11 cellular contexts compared by ENCODE assay signal in the genomic region with DNA sequence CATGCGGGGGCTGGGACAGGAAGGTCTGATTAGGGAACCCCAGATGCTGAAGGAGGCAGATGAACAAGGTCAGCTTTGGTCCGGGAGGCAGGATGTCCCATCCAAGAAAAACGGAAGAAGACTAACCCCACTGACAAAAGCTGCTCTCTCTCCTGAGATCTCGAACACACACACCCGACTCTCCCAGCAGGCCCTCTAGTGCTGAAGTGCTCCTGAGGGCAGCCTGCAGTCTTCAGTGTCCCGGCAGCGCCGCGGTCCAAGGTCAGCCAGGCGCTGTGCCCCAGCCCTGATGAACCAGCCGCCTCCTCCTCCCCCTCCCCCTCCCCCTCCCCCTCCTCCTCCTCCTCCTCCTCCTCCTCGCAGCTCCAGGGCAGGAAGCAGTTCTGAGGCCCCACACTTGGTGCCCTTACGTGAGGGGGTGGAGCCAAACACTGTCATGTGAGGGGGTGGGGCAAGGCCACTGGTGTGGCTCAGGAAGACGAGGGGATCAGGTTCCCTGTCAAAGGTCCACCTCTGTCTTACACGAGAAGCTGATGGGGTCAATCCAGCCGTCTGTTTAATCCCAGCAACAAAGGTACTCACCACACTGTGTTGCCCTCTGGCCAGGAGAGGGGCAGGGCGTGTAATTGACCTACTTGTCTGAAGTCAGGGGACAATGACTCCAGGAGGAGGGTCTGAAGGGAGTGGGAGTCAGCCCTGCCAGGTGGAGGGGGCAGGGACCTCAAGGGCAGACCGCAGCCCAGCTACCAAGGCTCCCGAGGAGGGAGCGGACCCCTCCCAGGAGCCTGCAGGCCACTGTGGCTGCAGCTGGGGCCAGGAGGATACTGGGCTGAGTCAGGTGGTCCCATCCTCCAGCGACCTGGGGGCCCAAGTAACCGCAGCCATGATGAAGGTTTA. TPM values are rescaled to one million over a fixed set of nuclear protein-coding genes. Genes with fewer than 3 reads are reported as not detected.
A peak's percentile ranks its signal among the peaks of the same experiment; 100 is the strongest.
DNase-seq lines count a peak whose midpoint lies in the region; ATAC-seq and TF ChIP-seq lines count a peak whose summit lies in the region.
"Had no signal": no experiment of that assay in that cellular context is flagged by ENCODE, and none has a peak within 500 bp of the region (broad histone marks: within the 10 kb centered on the region; RNA-seq: fewer than 3 reads in every experiment).

No MANE protein-coding gene starts in this region.

- intact Hi-C loops in activated T-helper 1 cell treated with anti-CD3 and anti-CD28 coated beads, Interleukin-12 subunit alpha, Interleukin-12 subunit beta, Interleukin-2, Interleukin-4 antibody, amounts not matched to agents 30 ng/mL and 10 ng/mL and 1 ng/mL, durations not matched to agents 14 hours and 24 hours and 36 hours (cut with micrococcal nuclease): no loop called here

- H3K9me3 Mint-ChIP-seq in activated T-helper 1 cell treated with anti-CD3 and anti-CD28 coated beads, Interleukin-12 subunit alpha, Interleukin-12 subunit beta, Interleukin-2, Interleukin-4 antibody, amounts not matched to agents 30 ng/mL and 10 ng/mL and 1 ng/mL, durations not matched to agents 14 hours and 24 hours and 36 hours: peaks cover 25% of the 10 kb centered on the region
- peaks cover 44% of the 10 kb centered on the region for H3K9me3 Mint-ChIP-seq in nephron progenitor cell

- peaks cover 7% of the 10 kb centered on the region for H3K27me3 Mint-ChIP-seq in activated T-helper 1 cell treated with anti-CD3 and anti-CD28 coated beads, Interleukin-12 subunit alpha, Interleukin-12 subunit beta, Interleukin-2, Interleukin-4 antibody, amounts not matched to agents 30 ng/mL and 10 ng/mL and 1 ng/mL, durations not matched to agents 14 hours and 24 hours and 36 hours (ENCODE audit: insufficient read depth)
- H3K27me3 Mint-ChIP-seq in nephron progenitor cell (ENCODE audit: low read depth, poor library complexity): peaks cover 25% of the 10 kb centered on the region

- no peak overlapping the region for H3K27ac Mint-ChIP-seq in activated T-helper 1 cell treated with anti-CD3 and anti-CD28 coated beads, Interleukin-12 subunit alpha, Interleukin-12 subunit beta, Interleukin-2, Interleukin-4 antibody, amounts not matched to agents 30 ng/mL and 10 ng/mL and 1 ng/mL, durations not matched to agents 14 hours and 24 hours and 36 hours
- H3K27ac Mint-ChIP-seq in nephron progenitor cell: peak overlapping the region; percentile 82

- H3K36me3 Mint-ChIP-seq in activated T-helper 1 cell treated with anti-CD3 and anti-CD28 coated beads, Interleukin-12 subunit alpha, Interleukin-12 subunit beta, Interleukin-2, Interleukin-4 antibody, amounts not matched to agents 30 ng/mL and 10 ng/mL and 1 ng/mL, durations not matched to agents 14 hours and 24 hours and 36 hours (ENCODE audit: low read depth): peaks cover 4% of the 10 kb centered on the region
- H3K36me3 Mint-ChIP-seq in nephron progenitor cell (ENCODE audit: low read depth): peaks cover 16% of the 10 kb centered on the region

- no peak overlapping the region for H3K4me3 Mint-ChIP-seq in activated T-helper 1 cell treated with anti-CD3 and anti-CD28 coated beads, Interleukin-12 subunit alpha, Interleukin-12 subunit beta, Interleukin-2, Interleukin-4 antibody, amounts not matched to agents 30 ng/mL and 10 ng/mL and 1 ng/mL, durations not matched to agents 14 hours and 24 hours and 36 hours
- peak overlapping the region; percentile 59 for H3K4me3 Mint-ChIP-seq in nephron progenitor cell

- no peak for ATAC-seq in omental fat pad (ENCODE audit: low FRiP score)

- TF ChIP-seq RAD21 in Ishikawa (IDR thresholded peaks at IDR 0.05; ENCODE audit: low read depth): no peak

- DNase-seq in ELR (ENCODE audit: low read depth): peak; percentile 12
- DNase-seq in activated T-helper 1 cell treated with anti-CD3 and anti-CD28 coated beads, Interleukin-12 subunit alpha, Interleukin-12 subunit beta, Interleukin-2, Interleukin-4 antibody, amounts not matched to agents 30 ng/mL and 10 ng/mL and 1 ng/mL, durations not matched to agents 14 hours and 24 hours and 36 hours (ENCODE audit: low spot score): peak; percentile 16
- peak; percentile 77 for DNase-seq in nephron progenitor cell
- no peak for DNase-seq in amniotic stem cell (lab: John Stamatoyannopoulos, UW)
- DNase-seq in omental fat pad (ENCODE audit: low spot score): no peak
- no peak for DNase-seq in activated gamma-delta T cell treated with Interleukin-2 at 50 U/mL for 16 hours
- no peak for DNase-seq in DMS79 (lab: John Stamatoyannopoulos, UW)
- DNase-seq: NCI-H345 had no signal

- H3K4me1 Mint-ChIP-seq in activated T-helper 1 cell treated with anti-CD3 and anti-CD28 coated beads, Interleukin-12 subunit alpha, Interleukin-12 subunit beta, Interleukin-2, Interleukin-4 antibody, amounts not matched to agents 30 ng/mL and 10 ng/mL and 1 ng/mL, durations not matched to agents 14 hours and 24 hours and 36 hours (ENCODE audit: low read depth): peaks cover 18% of the 10 kb centered on the region
- peaks cover 36% of the 10 kb centered on the region for H3K4me1 Mint-ChIP-seq in nephron progenitor cell

- no peak for TF ChIP-seq EP300 in Ishikawa (IDR thresholded peaks at IDR 0.05; ENCODE audit: borderline replicate concordance)

- TF ChIP-seq CTCF in nephron progenitor cell (IDR thresholded peaks at IDR 0.05): no peak
- TF ChIP-seq CTCF in omental fat pad (IDR thresholded peaks at IDR 0.05): no peak

TF ChIP-seq in Ishikawa, 13 proteins besides CTCF, POLR2A, EP300 and RAD21:
- no peak for TF ChIP-seq TAF1 (IDR thresholded peaks at IDR 0.05; ENCODE audit: low read depth)
- TF ChIP-seq, protein P1, sequence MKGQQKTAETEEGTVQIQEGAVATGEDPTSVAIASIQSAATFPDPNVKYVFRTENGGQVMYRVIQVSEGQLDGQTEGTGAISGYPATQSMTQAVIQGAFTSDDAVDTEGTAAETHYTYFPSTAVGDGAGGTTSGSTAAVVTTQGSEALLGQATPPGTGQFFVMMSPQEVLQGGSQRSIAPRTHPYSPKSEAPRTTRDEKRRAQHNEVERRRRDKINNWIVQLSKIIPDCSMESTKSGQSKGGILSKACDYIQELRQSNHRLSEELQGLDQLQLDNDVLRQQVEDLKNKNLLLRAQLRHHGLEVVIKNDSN (IDR thresholded peaks at IDR 0.05): peak; percentile 74

RNA-seq across cellular contexts. Expression of a gene that starts 34.3 kb away (rescaled TPM):
- total RNA-seq in activated T-helper 1 cell treated with anti-CD3 and anti-CD28 coated beads, Interleukin-12 subunit alpha, Interleukin-12 subunit beta, Interleukin-2, Interleukin-4 antibody, amounts not matched to agents 30 ng/mL and 10 ng/mL and 1 ng/mL, durations not matched to agents 14 hours and 24 hours and 36 hours: not detected in 2 replicates
- total RNA-seq in omental fat pad: not detected
- total RNA-seq: astrocyte, mesenteric fat pad had no signal

Comparison
In these comparisons a context has a peak if more than half of its experiments do, and no peak if none do; other contexts are left out.
1. DNase-seq: peak in ELR (single experiment), activated T-helper 1 cell treated with anti-CD3 and anti-CD28 coated beads, Interleukin-12 subunit alpha, Interleukin-12 subunit beta, Interleukin-2, Interleukin-4 antibody, amounts not matched to agents 30 ng/mL and 10 ng/mL and 1 ng/mL, durations not matched to agents 14 hours and 24 hours and 36 hours (single experiment) and nephron progenitor cell (single experiment); none in amniotic stem cell (single experiment), omental fat pad (single experiment), activated gamma-delta T cell treated with Interleukin-2 at 50 U/mL for 16 hours (single experiment) and DMS79 (single experiment).